28 cellular contexts compared by ENCODE assay signal in the genomic region with DNA sequence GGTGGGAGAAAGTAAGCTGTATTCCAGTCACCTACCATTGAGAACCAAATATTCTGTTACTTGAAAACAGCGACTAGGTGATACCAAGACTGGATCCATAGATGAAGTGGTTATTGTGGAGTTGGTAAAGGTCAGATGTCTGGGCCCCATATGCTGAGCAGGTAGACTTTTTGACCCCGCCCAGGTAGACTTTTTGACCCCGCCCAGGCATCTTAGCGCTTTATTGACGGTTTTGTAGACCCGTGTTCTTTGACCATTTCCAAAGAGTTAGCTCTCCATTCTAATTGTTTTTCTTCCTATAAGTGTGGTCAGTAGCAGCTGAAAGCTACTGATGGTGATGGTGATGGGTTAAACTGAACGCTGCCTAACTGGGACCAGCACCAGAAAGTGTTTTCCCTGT.
"Had no signal": no experiment of that assay in that cellular context is flagged by ENCODE, and none has a peak within 500 bp of the region (broad histone marks: within the 10 kb centered on the region; RNA-seq: fewer than 3 reads in every experiment).

No MANE protein-coding gene starts in this region.

- H3K27ac ChIP-seq: colonic mucosa, coronary artery, dorsolateral prefrontal cortex, epithelial cell of prostate, esophagus squamous epithelium, foreskin keratinocyte, gastrocnemius medialis, gastroesophageal sphincter, heart left ventricle, heart right ventricle, hepatocyte had no signal

- H3K9me3 Mint-ChIP-seq: dendritic cell treated with granulocyte-macrophage colony-stimulating factor and Interleukin-4, amounts not matched to agents 40 ng/mL and 50 ng/mL, for 4 days; effector memory CD8-positive, alpha-beta T cell; endodermal cell had no signal

- H3K4me1 ChIP-seq: colonic mucosa, esophagus squamous epithelium, foreskin keratinocyte, gastrocnemius medialis, gastroesophageal sphincter, heart left ventricle, heart right ventricle had no signal

- H3K9me3 ChIP-seq: colonic mucosa, esophagus squamous epithelium, gastrocnemius medialis, gastroesophageal sphincter, heart left ventricle, heart right ventricle had no signal

- ATAC-seq: effector memory CD8-positive, alpha-beta T cell; esophagus mucosa; foreskin keratinocyte; gastrocnemius medialis; gastroesophageal sphincter; heart left ventricle; heart right ventricle had no signal

- H3K27ac Mint-ChIP-seq: dendritic cell treated with granulocyte-macrophage colony-stimulating factor and Interleukin-4, amounts not matched to agents 40 ng/mL and 50 ng/mL, for 4 days; effector memory CD8-positive, alpha-beta T cell; endodermal cell had no signal

- FAIRE-seq: colon, endometrium, endothelial cell of umbilical vein, frontal cortex had no signal

- DNase-seq: colonic mucosa; cortex of kidney; dermis blood vessel endothelial cell; dorsolateral prefrontal cortex; effector CD4-positive, alpha-beta T cell; effector CD8-positive, alpha-beta T cell; effector memory CD8-positive, alpha-beta T cell; endodermal cell; erythroblast; esophagus squamous epithelium; foreskin fibroblast; foreskin keratinocyte; foreskin melanocyte; gastrocnemius medialis; glutamatergic neuron; head of caudate nucleus; heart left ventricle; heart right ventricle had no signal

- H3K4me3 ChIP-seq: colonic mucosa, coronary artery, dorsolateral prefrontal cortex, esophagus squamous epithelium, gastrocnemius medialis, gastroesophageal sphincter, heart left ventricle, heart right ventricle, hepatocyte had no signal

- H3K36me3 ChIP-seq: colonic mucosa, esophagus squamous epithelium, gastrocnemius medialis, gastroesophageal sphincter, heart left ventricle, heart right ventricle had no signal

- H3K4me3 Mint-ChIP-seq: dendritic cell treated with granulocyte-macrophage colony-stimulating factor and Interleukin-4, amounts not matched to agents 40 ng/mL and 50 ng/mL, for 4 days; effector memory CD8-positive, alpha-beta T cell; endodermal cell had no signal

- H3K27me3 ChIP-seq: colonic mucosa, dorsolateral prefrontal cortex, gastrocnemius medialis had no signal
